In genomic region chr10:97875391-97875790, GRCh38 we compare ENCODE assay signal across 17 cellular contexts. TPM values are rescaled to one million over a fixed set of nuclear protein-coding genes. Genes with fewer than 3 reads are reported as not detected.
DNase-seq lines count a peak whose midpoint lies in the region; ATAC-seq, FAIRE-seq and TF ChIP-seq lines count a peak whose summit lies in the region.
"Had no signal": no experiment of that assay in that cellular context is flagged by ENCODE, and none has a peak within 500 bp of the region (broad histone marks: within the 10 kb centered on the region; RNA-seq: fewer than 3 reads in every experiment).

No MANE protein-coding gene starts in this region.

- H3K4me3 ChIP-seq in coronary artery (no peak overlapping the region), neuronal stem cell (ENCODE audit: low read length in 2 of 2) (no peak overlapping the region), thoracic aorta (no peak overlapping the region)

- no peak overlapping the region for H2BK120ac ChIP-seq in neuronal stem cell (ENCODE audit: low read depth, low read length)

- peak overlapping the region; percentile 36 for H3K9ac ChIP-seq in neuronal stem cell (ENCODE audit: low read depth, low read length, poor library complexity)

- no CpG with 5 or more reads among the region's 7 CpGs for WGBS in neuronal stem cell (ENCODE audit: extremely low coverage in 2 of 2, insufficient read length in 2 of 2, insufficient replicate concordance in 1 of 2), 2 donors

- no peak overlapping the region for H2BK15ac ChIP-seq in neuronal stem cell (ENCODE audit: low read length)

- no peak overlapping the region for H3K4me2 ChIP-seq in neuronal stem cell (ENCODE audit: insufficient read depth, low read length, poor library complexity, severe bottlenecking)

- H4K8ac ChIP-seq in neuronal stem cell (ENCODE audit: low read depth, low read length) = no peak overlapping the region

- H3K79me1 ChIP-seq in neuronal stem cell (ENCODE audit: low read depth, low read length) = no peaks in the 10 kb centered on the region

- H3K4ac ChIP-seq in neuronal stem cell (ENCODE audit: low read length) = no peak overlapping the region

- H3K27ac ChIP-seq in coronary artery (peak overlapping the region in 1 of 2 donors; percentile 75), neuronal stem cell (replicated peaks; ENCODE audit: low read length) (no peak overlapping the region), thoracic aorta (peak overlapping the region in 1 of 2 donors; percentile 40)
- H3K27ac ChIP-seq: C4-2B had no signal

- H4K91ac ChIP-seq in neuronal stem cell (ENCODE audit: low read depth, low read length, poor library complexity) = no peak overlapping the region

- H3K4me1 ChIP-seq in neuronal stem cell (ENCODE audit: control insufficient read depth in 2 of 2, insufficient read depth in 1 of 2, low read depth in 1 of 2, low read length in 2 of 2) = no peaks in the 10 kb centered on the region
- no peaks in the 10 kb centered on the region for H3K4me1 ChIP-seq in thoracic aorta (ENCODE audit: control insufficient read depth in 1 of 2, low read depth in 2 of 2)

- H3K9me3 ChIP-seq in neuronal stem cell (replicated peaks in 1 of 2; ENCODE audit: control insufficient read depth in 2 of 2, insufficient read depth in 1 of 2, low read depth in 1 of 2, low read length in 2 of 2) (no peaks in the 10 kb centered on the region), thoracic aorta (no peaks in the 10 kb centered on the region)

- no peak for TF ChIP-seq CTCF in coronary artery (IDR thresholded peaks at IDR 0.05)
- TF ChIP-seq CTCF in thoracic aorta (IDR thresholded peaks at IDR 0.05) = no peak

- peak overlapping the region; percentile 17 for H3K18ac ChIP-seq in neuronal stem cell (ENCODE audit: low read length)

- ATAC-seq in left cardiac atrium (peak; percentile 15 to 70), thoracic aorta (ENCODE audit: insufficient number of reproducible peaks, low FRiP score, low read depth) (peak; percentile 61)

- H3K36me3 ChIP-seq in neuronal stem cell (replicated peaks in 1 of 2; ENCODE audit: control insufficient read depth in 2 of 2, insufficient read depth in 2 of 2, low read length in 2 of 2) (no peaks in the 10 kb centered on the region), thoracic aorta (no peaks in the 10 kb centered on the region)

- H2AK5ac ChIP-seq in neuronal stem cell (ENCODE audit: low read depth, low read length) = peak overlapping the region; percentile 20

- peak; percentile 84 for DNase-seq in left cardiac atrium
- no peak for DNase-seq in cardiac septum (ENCODE audit: low spot score)
- peak; percentile 85 for DNase-seq in coronary artery (ENCODE audit: low spot score)
- DNase-seq in neuronal stem cell (ENCODE audit: low spot score) = no peak
- no peak for DNase-seq in thoracic aorta (ENCODE audit: low spot score)
- no peak for DNase-seq in HuH-7 (ENCODE audit: low spot score)
- no peak for DNase-seq in GM19239 (ENCODE audit: insufficient read length, low spot score)
- no peak for DNase-seq in dedifferentiated amniotic fluid mesenchymal stem cell (ENCODE audit: extremely low spot score)
- DNase-seq: COR-L47, H7, NCI-H187, NCI-H345, NCI-H526 treated with DMSO at 0.1 percent for 48 hours, SIG-M5 had no signal

- H2BK12ac ChIP-seq in neuronal stem cell (ENCODE audit: low read length) = no peak overlapping the region

- no peak overlapping the region for H3K23ac ChIP-seq in neuronal stem cell (ENCODE audit: low read depth, low read length, poor library complexity)

- H2BK5ac ChIP-seq in neuronal stem cell (ENCODE audit: low read length) = no peak overlapping the region

- no peak for FAIRE-seq in GM19239 (lab: Jason Lieb, UNC)
- FAIRE-seq: A204.1, GM12892 had no signal

- intact Hi-C loops in left cardiac atrium (cut with DNase I) = no loop called here
- intact Hi-C loops in cardiac septum (cut with DNase I) = no loop called here

- H3K27me3 ChIP-seq in neuronal stem cell (ENCODE audit: control insufficient read depth in 3 of 3, insufficient read depth in 3 of 3, low read depth in 1 of 3, low read length in 3 of 3) (peaks cover 0 to 32% (median 0%) of the 10 kb centered on the region in 3 experiments), thoracic aorta (replicated peaks; ENCODE audit: insufficient read depth) (no peaks in the 10 kb centered on the region)

- H3K14ac ChIP-seq in neuronal stem cell (ENCODE audit: low read length) = peak overlapping the region; percentile 92

- H2AFZ ChIP-seq in neuronal stem cell (ENCODE audit: low read length) = no peak overlapping the region

RNA-seq across cellular contexts. Expression of gene GOLGA7B, which starts 25.7 kb away (rescaled TPM):
- total RNA-seq in left cardiac atrium (1 to 10 TPM; 2.4 to 3.5 TPM), cardiac septum (0.54 TPM), thoracic aorta (under 1 TPM in 1 of 2 donors, not detected in 1; 0.07 TPM)
- under 0.01 TPM for polyA plus RNA-seq in neuronal stem cell (2013, experiment 1 of 2)
- polyA plus RNA-seq in neuronal stem cell (2013, experiment 2 of 2) = 0.01 TPM
- total RNA-seq: H7 had no signal

Comparison
In these comparisons a context has a peak if more than half of its experiments do, and no peak if none do; other contexts are left out.
1. DNase-seq: peak in left cardiac atrium (single experiment) and coronary artery (single experiment); none in cardiac septum (single experiment), neuronal stem cell (single experiment), thoracic aorta (single experiment), HuH-7 (single experiment), GM19239 (single experiment) and dedifferentiated amniotic fluid mesenchymal stem cell (single experiment).